In the genomic region with DNA sequence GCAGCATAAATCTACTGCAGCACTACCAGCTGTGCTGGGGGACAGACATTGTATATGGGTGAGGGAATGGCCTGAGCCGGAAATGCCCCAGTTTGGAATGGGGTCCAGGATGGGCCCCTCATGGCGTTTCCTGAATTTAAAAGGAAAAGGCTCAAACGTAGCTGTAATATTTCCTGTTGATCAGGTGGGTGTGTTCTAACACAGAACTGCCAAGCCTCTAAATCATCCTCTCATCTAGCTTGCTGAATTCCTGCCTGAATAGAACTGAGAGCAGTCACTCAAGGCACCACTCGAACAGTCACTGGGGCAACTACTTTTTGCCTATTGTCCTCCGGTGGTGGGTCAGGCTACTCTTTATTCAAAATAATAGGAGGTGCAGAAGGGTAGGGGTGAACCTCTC, we compare ENCODE assay signal across 35 cellular contexts. TPM values are rescaled to one million over a fixed set of nuclear protein-coding genes. Genes with fewer than 3 reads are reported as not detected.
"Had no signal": no experiment of that assay in that cellular context is flagged by ENCODE, and none has a peak within 500 bp of the region (broad histone marks: within the 10 kb centered on the region; RNA-seq: fewer than 3 reads in every experiment).

No MANE protein-coding gene starts in this region.

- H3K27ac ChIP-seq: colonic mucosa, esophagus squamous epithelium, heart right ventricle, lower lobe of right lung, neural progenitor cell, prostate gland, skin epidermis, spleen, testis, tibial nerve had no signal

- H3K4me1 ChIP-seq: colonic mucosa, esophagus squamous epithelium, heart right ventricle, neural progenitor cell, prostate gland, spleen, testis, tibial nerve had no signal

- H3K4me3 Mint-ChIP-seq: central memory CD8-positive, alpha-beta T cell; dendritic cell treated with granulocyte-macrophage colony-stimulating factor and Interleukin-4, amounts not matched to agents 40 ng/mL and 50 ng/mL, for 4 days; memory B cell; mesothelial cell of epicardium; naive B cell; nephron; neural progenitor cell; stimulated activated memory B cell treated with anti-CD40 and anti-IgM and Interleukin-4, amounts not matched to agents 10 μg/mL and 1 μg/mL and 100 μg/mL, for 72 hours had no signal

- H3K4me3 ChIP-seq: colonic mucosa, esophagus squamous epithelium, heart right ventricle, lower lobe of right lung, mucosa of descending colon, neural progenitor cell, prostate gland, skin epidermis, spleen, testis, tibial nerve had no signal

- ATAC-seq: left cardiac atrium; left ventricle myocardium superior; mucosa of descending colon; right cardiac atrium; stimulated activated memory B cell treated with anti-CD40 and anti-IgM and Interleukin-4, amounts not matched to agents 10 μg/mL and 1 μg/mL and 100 μg/mL, for 72 hours; stimulated activated naive CD8-positive, alpha-beta T cell treated with anti-CD3 and anti-CD28 coated beads, Interleukin-15, Interleukin-2, amounts not matched to agents 100 U/mL and 50 U/mL, for 24 hours had no signal

- H3K27ac Mint-ChIP-seq: dendritic cell treated with granulocyte-macrophage colony-stimulating factor and Interleukin-4, amounts not matched to agents 40 ng/mL and 50 ng/mL, for 4 days; memory B cell; mesothelial cell of epicardium; naive B cell; nephron; neural progenitor cell; stimulated activated memory B cell treated with anti-CD40 and anti-IgM and Interleukin-4, amounts not matched to agents 10 μg/mL and 1 μg/mL and 100 μg/mL, for 72 hours had no signal

- H3K27me3 Mint-ChIP-seq: dendritic cell treated with granulocyte-macrophage colony-stimulating factor and Interleukin-4, amounts not matched to agents 40 ng/mL and 50 ng/mL, for 4 days; memory B cell; naive B cell; stimulated activated memory B cell treated with anti-CD40 and anti-IgM and Interleukin-4, amounts not matched to agents 10 μg/mL and 1 μg/mL and 100 μg/mL, for 72 hours had no signal

- H3K9me3 ChIP-seq: colonic mucosa, esophagus squamous epithelium, lower lobe of right lung, prostate gland, testis had no signal

- H3K4me1 Mint-ChIP-seq: central memory CD8-positive, alpha-beta T cell; memory B cell; naive B cell; nephron; neural progenitor cell; stimulated activated memory B cell treated with anti-CD40 and anti-IgM and Interleukin-4, amounts not matched to agents 10 μg/mL and 1 μg/mL and 100 μg/mL, for 72 hours had no signal

- DNase-seq: colonic mucosa; effector CD8-positive, alpha-beta T cell; erythroblast; esophagus squamous epithelium; foreskin melanocyte; glutamatergic neuron; heart right ventricle; hippocampal formation; left cardiac atrium; left ventricle myocardium superior; lower lobe of right lung; mucosa of descending colon; naive B cell; right cardiac atrium; spleen; stimulated activated CD4-positive, alpha-beta T cell treated with anti-CD3 and anti-CD28 coated beads, Interleukin-4, amount 100 ng/mL, for 4 hours; stimulated activated naive CD8-positive, alpha-beta T cell treated with anti-CD3 and anti-CD28 coated beads, Interleukin-15, Interleukin-2, amounts not matched to agents 100 U/mL and 50 U/mL, for 24 hours; substantia nigra; testis had no signal

- FAIRE-seq: endothelial cell of umbilical vein, islet of Langerhans had no signal

- H3K27me3 ChIP-seq: colonic mucosa, esophagus squamous epithelium, heart right ventricle, neural progenitor cell, spleen, testis, tibial nerve had no signal

- H3K36me3 ChIP-seq: colonic mucosa, esophagus squamous epithelium, heart right ventricle, lower lobe of right lung, neural progenitor cell, prostate gland, spleen had no signal

- H3K9ac ChIP-seq: neural progenitor cell had no signal

RNA-seq across cellular contexts. Expression of gene ADH6, which starts 28.7 kb away (rescaled TPM):
- total RNA-seq: chondrocyte, endothelial cell of umbilical vein, esophagus squamous epithelium, kidney epithelial cell, left cardiac atrium, left ventricle myocardium superior, mesothelial cell of epicardium, osteoblast, prostate gland, right cardiac atrium, spleen, tibial nerve had no signal
- polyA plus RNA-seq: endothelial cell of umbilical vein, heart right ventricle, right cardiac atrium had no signal

RNA-seq across cellular contexts. Expression of gene ADH4, which starts 46.2 kb away (rescaled TPM):
- total RNA-seq: chondrocyte, endothelial cell of umbilical vein, heart right ventricle, kidney epithelial cell, left ventricle myocardium superior, mesothelial cell of epicardium, osteoblast, prostate gland, testis, urinary bladder had no signal
- polyA plus RNA-seq: endothelial cell of umbilical vein had no signal
